22 cellular contexts compared by ENCODE assay signal in the genomic region with DNA sequence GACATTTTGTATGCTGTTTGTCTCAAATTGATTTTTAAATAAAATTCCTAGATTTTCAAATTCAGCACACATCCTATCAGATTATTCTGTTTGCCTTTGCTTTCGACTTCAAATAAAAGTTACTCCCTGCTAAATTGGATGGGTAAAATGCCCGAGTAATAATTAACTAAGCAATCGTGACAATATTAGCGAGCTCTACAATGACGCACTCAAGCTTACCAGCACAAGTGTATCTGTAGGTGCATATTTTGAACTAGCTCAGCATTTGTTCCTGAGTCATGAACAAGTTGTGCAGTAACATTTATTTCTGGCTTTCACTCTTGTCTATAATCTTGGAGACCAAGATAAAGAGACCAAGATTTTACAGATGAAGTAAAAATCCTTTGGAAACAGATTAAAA.
"Had no signal": no experiment of that assay in that cellular context is flagged by ENCODE, and none has a peak within 500 bp of the region (broad histone marks: within the 10 kb centered on the region; RNA-seq: fewer than 3 reads in every experiment).

No MANE protein-coding gene starts in this region.

- DNase-seq: cortex of kidney; dorsolateral prefrontal cortex; effector CD8-positive, alpha-beta T cell; esophagus squamous epithelium; foreskin fibroblast; left cardiac atrium; mammary epithelial cell; mucosa of descending colon; naive thymus-derived CD8-positive, alpha-beta T cell; right cardiac atrium; spleen; stimulated activated CD4-positive, alpha-beta T cell treated with anti-CD3 and anti-CD28 coated beads, Interleukin-15, amount 100 ng/mL, for 24 hours; stimulated activated CD4-positive, alpha-beta T cell treated with anti-CD3 and anti-CD28 coated beads, Interleukin-1b, Interleukin-23, amount 100 ng/mL, for 48 hours; stimulated activated CD4-positive, alpha-beta T cell treated with anti-CD3 and anti-CD28 coated beads, Interleukin-4, amount 100 ng/mL, for 24 hours; testis; upper lobe of right lung had no signal

- H3K36me3 ChIP-seq: esophagus squamous epithelium, gastroesophageal sphincter, spleen, tibial nerve, upper lobe of right lung, vagina had no signal

- FAIRE-seq: endometrium had no signal

- ATAC-seq: gastroesophageal sphincter; left cardiac atrium; mucosa of descending colon; naive thymus-derived CD8-positive, alpha-beta T cell; right cardiac atrium; stimulated activated memory B cell treated with anti-CD40 and anti-IgM and Interleukin-4, amounts not matched to agents 10 μg/mL and 1 μg/mL and 100 μg/mL, for 72 hours; upper lobe of right lung had no signal

- H3K27me3 ChIP-seq: testis, tibial nerve, vagina had no signal

- H3K27ac ChIP-seq: dorsolateral prefrontal cortex, epithelial cell of prostate, esophagus squamous epithelium, gastroesophageal sphincter, spleen, testis, tibial nerve, upper lobe of right lung, vagina had no signal

- H3K4me1 ChIP-seq: esophagus squamous epithelium, gastroesophageal sphincter, testis, upper lobe of right lung, vagina had no signal

- H3K9me3 ChIP-seq: esophagus squamous epithelium, gastroesophageal sphincter, mucosa of descending colon, spleen, testis, tibial nerve, upper lobe of right lung, vagina had no signal

- H3K4me3 ChIP-seq: dorsolateral prefrontal cortex, esophagus squamous epithelium, gastroesophageal sphincter, mucosa of descending colon, spleen, testis, tibial nerve, upper lobe of right lung, vagina had no signal
